11 cellular contexts compared by ENCODE assay signal in genomic region chr7:82507976-82508677, GRCh38.
A peak's percentile ranks its signal among the peaks of the same experiment; 100 is the strongest.
DNase-seq lines count a peak whose midpoint lies in the region; ATAC-seq and TF ChIP-seq lines count a peak whose summit lies in the region.
"Had no signal": no experiment of that assay in that cellular context is flagged by ENCODE, and none has a peak within 500 bp of the region (broad histone marks: within the 10 kb centered on the region; RNA-seq: fewer than 3 reads in every experiment).

No MANE protein-coding gene starts in this region.

- H2AFZ ChIP-seq in PC-3 (ENCODE audit: low read length) = peak overlapping the region; percentile 61

- H3K4me3 Mint-ChIP-seq in MCF 10A (ENCODE audit: unreplicated experiment) = no peak overlapping the region
- H3K4me3 Mint-ChIP-seq: activated B cell treated with CpG ODN at 0.5 μM for 24 hours; activated T-cell treated with anti-CD3 and anti-CD28 coated beads, Interleukin-2, amount 50 U/mL, for 72 hours had no signal

- H3K9me2 ChIP-seq in PC-3 (replicated peaks; ENCODE audit: low read length) = no peaks in the 10 kb centered on the region

- no peaks in the 10 kb centered on the region for H4K20me1 ChIP-seq in PC-3 (ENCODE audit: low read length)

- H3K4me1 Mint-ChIP-seq in MCF 10A (ENCODE audit: insufficient read depth, unreplicated experiment) = no peaks in the 10 kb centered on the region
- H3K4me1 Mint-ChIP-seq: activated B cell treated with CpG ODN at 0.5 μM for 24 hours had no signal

- TF ChIP-seq POLR2A in upper lobe of left lung (IDR thresholded peaks at IDR 0.05) = no peak

- TF ChIP-seq CTCF in MCF 10A (IDR thresholded peaks at IDR 0.05; ENCODE audit: unreplicated experiment) = no peak
- no peak for TF ChIP-seq CTCF in PC-3 (conservative IDR thresholded peaks at IDR 0.05; ENCODE audit: low read depth, low read length)
- TF ChIP-seq CTCF in upper lobe of left lung (IDR thresholded peaks at IDR 0.05) = no peak

- peak overlapping the region; percentile 46 for H3K4me2 ChIP-seq in PC-3 (ENCODE audit: low read length)

- H3K9me3 Mint-ChIP-seq in MCF 10A (ENCODE audit: unreplicated experiment) = no peaks in the 10 kb centered on the region

- WGBS in upper lobe of left lung, 2 donors = 49 to 57% methylated on average over 14 to 25 of the region's 25 CpGs

- H3K9ac ChIP-seq in PC-3 (ENCODE audit: low read length) = no peak overlapping the region

- peak; percentile 15 to 45 for DNase-seq in T47D (ENCODE audit: low read depth in 1 of 2, low spot score in 1 of 2)
- DNase-seq in MCF 10A (ENCODE audit: unreplicated experiment) = no peak
- DNase-seq in PC-3 = no peak
- DNase-seq in left colon = peak; percentile 29 to 64
- DNase-seq in upper lobe of left lung = peak in 1 of 2 donors; percentile 63
- DNase-seq in SKM-1 (lab: John Stamatoyannopoulos, UW; ENCODE audit: unreplicated experiment) = no peak
- DNase-seq in AML-193 (lab: John Stamatoyannopoulos, UW) = no peak
- no peak for DNase-seq in nucleus accumbens (lab: John Stamatoyannopoulos, UW)
- DNase-seq: activated B cell treated with CpG ODN at 0.5 μM for 24 hours; activated T-cell treated with anti-CD3 and anti-CD28 coated beads, Interleukin-2, amount 50 U/mL, for 72 hours; retina had no signal

- POLR2A ChIA-PET in MCF 10A (lab: Yijun Ruan, JAX) (no interaction called here), PC-3 (lab: Charles Lee; ENCODE audit: unreplicated experiment) (no interaction called here)

- CTCF ChIA-PET in MCF 10A (lab: Yijun Ruan, JAX) (interaction anchor here (1.7 kb wide), 1 partner anchor 64 kb away, joined by 4 read pairs; no protein-coding TSS in a partner anchor), PC-3 (lab: Charles Lee) (no interaction called here)

- no peak overlapping the region for H3K27ac ChIP-seq in PC-3 (ENCODE audit: low read length)
- no peak overlapping the region for H3K27ac ChIP-seq in upper lobe of left lung

- H3K4me1 ChIP-seq in PC-3 (ENCODE audit: insufficient read depth, low read length) (no peaks in the 10 kb centered on the region), upper lobe of left lung (no peaks in the 10 kb centered on the region)

- H3K36me3 ChIP-seq in PC-3 (ENCODE audit: low read depth, low read length) = no peaks in the 10 kb centered on the region
- no peaks in the 10 kb centered on the region for H3K36me3 ChIP-seq in upper lobe of left lung

- no peaks in the 10 kb centered on the region for H3K36me3 Mint-ChIP-seq in MCF 10A (ENCODE audit: insufficient read depth, unreplicated experiment)

- peaks cover 44% of the 10 kb centered on the region for H3K27me3 Mint-ChIP-seq in MCF 10A (ENCODE audit: insufficient read depth, unreplicated experiment)
- H3K27me3 Mint-ChIP-seq: activated B cell treated with CpG ODN at 0.5 μM for 24 hours had no signal

- H3K27me3 ChIP-seq in PC-3 (ENCODE audit: low read length) (peaks cover 30% of the 10 kb centered on the region), upper lobe of left lung (no peaks in the 10 kb centered on the region)

- no peaks in the 10 kb centered on the region for H3K79me2 ChIP-seq in PC-3 (ENCODE audit: low read length)

- peak overlapping the region; percentile 42 for H3K4me3 ChIP-seq in PC-3 (ENCODE audit: low read length)
- H3K4me3 ChIP-seq in upper lobe of left lung = peak overlapping the region in 3 of 4 donors; percentile 29 to 49 (median 45)

- BruUV-seq in MCF 10A (replicated peaks; lab: Mats Ljungman, UMichigan) (no TSS peak), PC-3 (replicated peaks; lab: Mats Ljungman, UMichigan) (no TSS peak)

- intact Hi-C loops in MCF 10A (cut with micrococcal nuclease) = no loop called here
- intact Hi-C loops in PC-3 (cut with micrococcal nuclease) = no loop called here
- intact Hi-C loops in left colon (cut with DNase I, micrococcal nuclease) = no loop called here

- TF ChIP-seq EP300 in upper lobe of left lung (IDR thresholded peaks at IDR 0.05) = no peak

- peak; percentile 71 for ATAC-seq in PC-3
- ATAC-seq in left colon = peak; percentile 95
- peak; percentile 45 to 74 for ATAC-seq in upper lobe of left lung (ENCODE audit: low FRiP score in 2 of 2)
- ATAC-seq: activated T-cell treated with anti-CD3 and anti-CD28 coated beads, Interleukin-2, amount 50 U/mL, for 72 hours had no signal

- H3F3A ChIP-seq in PC-3 (ENCODE audit: low read length, unreplicated experiment) = no peaks in the 10 kb centered on the region

- no peak overlapping the region for H3K27ac Mint-ChIP-seq in MCF 10A (ENCODE audit: low read depth, unreplicated experiment)
- H3K27ac Mint-ChIP-seq: activated B cell treated with CpG ODN at 0.5 μM for 24 hours; activated T-cell treated with anti-CD3 and anti-CD28 coated beads, Interleukin-2, amount 50 U/mL, for 72 hours had no signal

- in situ Hi-C loops in T47D (cut with HindIII; ENCODE audit: low pct_unique_long_range_greater_than_20kb, low sequenced_read_pairs) = no loop called here

- H3K9me3 ChIP-seq in PC-3 (ENCODE audit: low read length) = no peaks in the 10 kb centered on the region
- no peaks in the 10 kb centered on the region for H3K9me3 ChIP-seq in upper lobe of left lung

Comparison
In these comparisons a context has a peak if more than half of its experiments do, and no peak if none do; other contexts are left out.
1. DNase-seq: peak in T47D (2 of 2) and left colon (2 of 2); none in MCF 10A (single experiment), PC-3 (single experiment), SKM-1 (single experiment), AML-193 (0 of 2) and nucleus accumbens (0 of 56).
2. Peak in every context shown above with its lines, with median percentiles within 50 percentile points of each other: ATAC-seq.